Comparison of ENCODE assay signal across 9 cellular contexts in the genomic region with DNA sequence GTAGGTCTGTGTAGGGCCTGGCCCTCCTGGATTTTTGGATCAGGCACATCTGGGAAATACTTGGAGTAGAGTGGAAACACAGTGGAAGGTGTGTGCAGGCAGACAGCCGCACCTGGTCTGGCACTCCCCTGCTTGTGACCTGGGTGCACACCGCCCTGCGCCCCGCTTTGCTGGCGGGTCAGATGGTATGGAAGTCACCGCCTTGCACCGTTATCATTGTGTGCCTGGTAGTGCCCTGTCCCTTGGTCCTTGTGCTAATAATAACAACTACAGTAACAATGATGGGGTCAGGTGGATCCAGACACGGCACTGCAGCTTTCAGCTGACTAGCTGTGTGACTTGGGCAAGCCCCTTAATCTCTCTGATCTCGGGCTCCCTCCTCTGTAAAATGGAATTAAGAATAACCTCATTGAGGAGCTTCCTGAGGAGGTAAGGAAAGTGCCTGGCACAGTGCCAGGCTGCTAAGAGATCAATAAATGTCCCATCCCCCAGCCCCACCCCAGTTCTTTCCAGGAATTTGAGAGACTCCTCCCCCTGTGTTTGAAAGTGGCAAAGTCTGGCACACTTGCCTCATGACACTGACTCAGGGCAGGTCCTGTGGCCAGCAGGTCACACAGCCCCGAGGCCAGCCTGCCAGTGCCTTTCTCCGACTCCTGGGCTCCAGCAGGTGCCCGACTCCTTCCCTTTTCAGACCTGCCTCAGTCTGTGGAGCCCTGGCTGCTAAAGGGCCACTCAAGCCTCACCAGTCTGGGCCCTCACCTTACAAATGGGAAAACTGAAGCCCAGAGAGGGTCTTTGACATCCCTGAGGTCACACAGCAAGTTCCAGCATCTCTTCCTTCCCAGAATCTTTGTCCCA. TPM values are rescaled to one million over a fixed set of nuclear protein-coding genes. Genes with fewer than 3 reads are reported as not detected.
DNase-seq lines count a peak whose midpoint lies in the region; ATAC-seq and TF ChIP-seq lines count a peak whose summit lies in the region.
"Had no signal": no experiment of that assay in that cellular context is flagged by ENCODE, and none has a peak within 500 bp of the region (broad histone marks: within the 10 kb centered on the region; RNA-seq: fewer than 3 reads in every experiment).

No MANE protein-coding gene starts in this region.

- no peak for TF ChIP-seq CTCF in mucosa of descending colon (IDR thresholded peaks at IDR 0.05)

- no peaks in the 10 kb centered on the region for H3K9me3 ChIP-seq in mucosa of descending colon
- H3K9me3 ChIP-seq: uterus had no signal

- DNase-seq in stimulated activated CD4-positive, alpha-beta T cell treated with anti-CD3 and anti-CD28 coated beads, Interleukin-15, amount 100 ng/mL, for 24 hours, result peak; percentile 34
- no peak for DNase-seq in stimulated activated CD4-positive, alpha-beta T cell treated with anti-CD3 and anti-CD28 coated beads, Interleukin-4, amount 100 ng/mL, for 1 hour
- DNase-seq in mucosa of descending colon (peak; percentile 64 to 74 (median 74)), AG08396 (ENCODE audit: low spot score) (no peak)
- DNase-seq in activated CD4-positive, CD25-positive, alpha-beta regulatory T cell (lab: John Stamatoyannopoulos, UW), result no peak

- no peaks in the 10 kb centered on the region for H3K36me3 ChIP-seq in mucosa of descending colon (ENCODE audit: low read depth)
- H3K36me3 ChIP-seq: uterus had no signal

- intact Hi-C loops in mucosa of descending colon (cut with DNase I, micrococcal nuclease), result no loop called here

- peaks cover 27% of the 10 kb centered on the region for H3K4me1 ChIP-seq in mucosa of descending colon (ENCODE audit: low read depth)
- H3K4me1 ChIP-seq: uterus had no signal

- peak overlapping the region; percentile 98 for H3K27ac ChIP-seq in cingulate gyrus (ENCODE audit: low read depth, low read length)

- ATAC-seq in mucosa of descending colon (peak; percentile 85), GM21526 (IDR thresholded peaks at IDR 0.05; ENCODE audit: low FRiP score, unreplicated experiment) (no peak), HG02885 (IDR thresholded peaks at IDR 0.05; ENCODE audit: poor library complexity, unreplicated experiment) (no peak)

- no peak overlapping the region for H3K4me3 ChIP-seq in mucosa of descending colon
- H3K4me3 ChIP-seq: uterus had no signal

RNA-seq across cellular contexts. Expression of a gene that starts 9.8 kb away (rescaled TPM):
- total RNA-seq in mucosa of descending colon, result 10 to 100 TPM; 32.2 to 69.0 (median 55.4) TPM

RNA-seq across cellular contexts. Expression of a gene that starts 27.4 kb away (rescaled TPM):
- total RNA-seq in mucosa of descending colon, result 10 to 100 TPM in 2 of 3 donors, 1 to 10 TPM in 1; 8.9 to 22.6 (median 13.3) TPM

Comparison
In these comparisons a context has a peak if more than half of its experiments do, and no peak if none do; other contexts are left out.
1. DNase-seq: peak in stimulated activated CD4-positive, alpha-beta T cell treated with anti-CD3 and anti-CD28 coated beads, Interleukin-15, amount 100 ng/mL, for 24 hours (single experiment) and mucosa of descending colon (3 of 3); none in stimulated activated CD4-positive, alpha-beta T cell treated with anti-CD3 and anti-CD28 coated beads, Interleukin-4, amount 100 ng/mL, for 1 hour (single experiment), activated CD4-positive, CD25-positive, alpha-beta regulatory T cell (0 of 4) and AG08396 (single experiment).